In genomic region chr2:192628017-192628416, GRCh38 we compare ENCODE assay signal across 6 cellular contexts.
"Had no signal": no experiment of that assay in that cellular context is flagged by ENCODE, and none has a peak within 500 bp of the region (broad histone marks: within the 10 kb centered on the region; RNA-seq: fewer than 3 reads in every experiment).

No MANE protein-coding gene starts in this region.

- FAIRE-seq: HTR-8/SVneo, K562 had no signal

- H3K4me3 ChIP-seq: K562 had no signal

- H3K4me2 ChIP-seq: KMS-11 had no signal

- H3K9ac ChIP-seq: KMS-11 had no signal

- H3K27ac ChIP-seq: HL-60, KMS-11 had no signal

- DNase-seq: KBM-7, KG1 had no signal

- ATAC-seq: K562 had no signal
